ENCODE assay signal across 13 cellular contexts in genomic region chr7:7799138-7799537, GRCh38.
A peak's percentile ranks its signal among the peaks of the same experiment; 100 is the strongest.
DNase-seq lines count a peak whose midpoint lies in the region; ATAC-seq and TF ChIP-seq lines count a peak whose summit lies in the region.
"Had no signal": no experiment of that assay in that cellular context is flagged by ENCODE, and none has a peak within 500 bp of the region (broad histone marks: within the 10 kb centered on the region; RNA-seq: fewer than 3 reads in every experiment).

No MANE protein-coding gene starts in this region.

- peaks cover 23% of the 10 kb centered on the region for H3K9me3 ChIP-seq in PC-9 (ENCODE audit: insufficient read depth, low read depth)
- H3K9me3 ChIP-seq: gastroesophageal sphincter, vagina had no signal

- H3F3A ChIP-seq in PC-9 (ENCODE audit: insufficient read depth, low read depth) = peaks cover 41% of the 10 kb centered on the region

- H3K27ac Mint-ChIP-seq in activated T-cell treated with anti-CD3 and anti-CD28 coated beads, Interleukin-2, amount 50 U/mL, for 72 hours = no peak overlapping the region
- no peak overlapping the region for H3K27ac Mint-ChIP-seq in Calu3 (ENCODE audit: unreplicated experiment)

- no peaks in the 10 kb centered on the region for H3K27me3 Mint-ChIP-seq in activated T-cell treated with anti-CD3 and anti-CD28 coated beads, Interleukin-2, amount 50 U/mL, for 72 hours (ENCODE audit: low read depth)
- H3K27me3 Mint-ChIP-seq in Calu3 (ENCODE audit: unreplicated experiment) = no peaks in the 10 kb centered on the region

- CTCF ChIA-PET in PC-9 (lab: Charles Lee) (no interaction called here), Calu3 (lab: Charles Lee) (no interaction called here)

- BruUV-seq in PC-9 (replicated peaks; lab: Mats Ljungman, UMichigan) (no TSS peak), Calu3 (replicated peaks; lab: Mats Ljungman, UMichigan) (no TSS peak)

- no peaks in the 10 kb centered on the region for H3K9me2 ChIP-seq in PC-9 (ENCODE audit: insufficient read depth)

- H3K79me2 ChIP-seq in PC-9 (ENCODE audit: low read depth) = no peaks in the 10 kb centered on the region

- no peaks in the 10 kb centered on the region for H3K27me3 ChIP-seq in PC-9 (ENCODE audit: insufficient read depth, low read depth)
- H3K27me3 ChIP-seq: BLaER1, gastroesophageal sphincter, vagina had no signal

- H3K4me2 ChIP-seq in PC-9 = peak overlapping the region; percentile 15

- TF ChIP-seq CTCF in PC-9 (conservative IDR thresholded peaks at IDR 0.05) (no peak), fibroblast of villous mesenchyme (IDR thresholded peaks at IDR 0.05; ENCODE audit: insufficient read depth, low read depth, low read length) (no peak), Calu3 (IDR thresholded peaks at IDR 0.05; ENCODE audit: unreplicated experiment) (no peak)

- intact Hi-C loops in PC-9 (cut with micrococcal nuclease; ENCODE audit: unreplicated experiment) (loop anchor here (1.0 to 5.0 kb wide), 2 partner anchors 53 to 112 kb away; no protein-coding TSS in a partner anchor), Calu3 (cut with micrococcal nuclease; ENCODE audit: unreplicated experiment) (no loop called here)

- no peaks in the 10 kb centered on the region for H3K4me1 Mint-ChIP-seq in activated T-cell treated with anti-CD3 and anti-CD28 coated beads, Interleukin-2, amount 50 U/mL, for 72 hours (ENCODE audit: low read depth)
- H3K4me1 Mint-ChIP-seq in Calu3 (ENCODE audit: low read depth, unreplicated experiment) = peaks cover 44% of the 10 kb centered on the region

- no peak overlapping the region for H3K4me3 Mint-ChIP-seq in activated T-cell treated with anti-CD3 and anti-CD28 coated beads, Interleukin-2, amount 50 U/mL, for 72 hours
- no peak overlapping the region for H3K4me3 Mint-ChIP-seq in Calu3 (ENCODE audit: low read depth, unreplicated experiment)

- H3K4me1 ChIP-seq in PC-9 (replicated peaks; ENCODE audit: insufficient read depth) = peaks cover 44% of the 10 kb centered on the region
- H3K4me1 ChIP-seq: gastroesophageal sphincter, vagina had no signal

- H2AFZ ChIP-seq in PC-9 = no peak overlapping the region

- H3K36me3 ChIP-seq in PC-9 (ENCODE audit: low read depth) = 0 out of 2 replicates have a peak, but pooled peaks cover 6% of the 10 kb centered on the region
- H3K36me3 ChIP-seq: vagina had no signal

- peaks cover 0 to 8% of the 10 kb centered on the region in 2 donors for H3K9me3 Mint-ChIP-seq in activated T-cell treated with anti-CD3 and anti-CD28 coated beads, Interleukin-2, amount 50 U/mL, for 72 hours
- peaks cover 5% of the 10 kb centered on the region for H3K9me3 Mint-ChIP-seq in Calu3 (ENCODE audit: low read depth, unreplicated experiment)

- H3K27ac ChIP-seq in PC-9 = peak overlapping the region; percentile 5; the same call in 1 of the 2 replicates
- H3K27ac ChIP-seq: BLaER1, gastroesophageal sphincter, vagina had no signal

- ATAC-seq in activated T-cell treated with anti-CD3 and anti-CD28 coated beads, Interleukin-2, amount 50 U/mL, for 72 hours (replicated peaks in 1 of 2) = no peak
- ATAC-seq in GM21423 (IDR thresholded peaks at IDR 0.05; ENCODE audit: unreplicated experiment) = no peak
- ATAC-seq: activated naive CD4-positive, alpha-beta T cell treated with anti-CD3 and anti-CD28 coated beads, Interleukin-2, amount 50 U/mL, for 72 hours; gastroesophageal sphincter had no signal

- POLR2A ChIA-PET in PC-9 (lab: Charles Lee; ENCODE audit: unreplicated experiment) = no interaction called here

- no peaks in the 10 kb centered on the region for H4K20me1 ChIP-seq in PC-9 (ENCODE audit: insufficient read depth)
- H4K20me1 ChIP-seq: BLaER1 had no signal

- DNase-seq in A172 (ENCODE audit: low spot score) (peak; percentile 47), ELF-1 (ENCODE audit: low read depth, low spot score) (peak; percentile 12), PC-9 (peak; percentile 25 to 82), fibroblast of villous mesenchyme (ENCODE audit: low read depth) (peak; percentile 85), Calu3 (no peak), 8988T (no peak)
- no peak for DNase-seq in activated T-cell treated with anti-CD3 and anti-CD28 coated beads, Interleukin-2, amount 50 U/mL, for 72 hours
- DNase-seq: RPMI8226 had no signal

- H3K36me3 Mint-ChIP-seq in activated T-cell treated with anti-CD3 and anti-CD28 coated beads, Interleukin-2, amount 50 U/mL, for 72 hours (ENCODE audit: insufficient read depth in 2 of 2) = peaks cover 6 to 9% of the 10 kb centered on the region in 2 donors
- H3K36me3 Mint-ChIP-seq in Calu3 (ENCODE audit: insufficient read depth, unreplicated experiment) = peaks cover 5% of the 10 kb centered on the region

- H3K4me3 ChIP-seq in PC-9 = no peak overlapping the region
- no peak overlapping the region for H3K4me3 ChIP-seq in fibroblast of villous mesenchyme (ENCODE audit: low read depth, low read length)
- H3K4me3 ChIP-seq: BLaER1, gastroesophageal sphincter, vagina had no signal

Comparison
In these comparisons a context has a peak if more than half of its experiments do, and no peak if none do; other contexts are left out.
1. DNase-seq: peak in A172 (single experiment), ELF-1 (single experiment), PC-9 (2 of 2) and fibroblast of villous mesenchyme (single experiment); none in activated T-cell treated with anti-CD3 and anti-CD28 coated beads, Interleukin-2, amount 50 U/mL, for 72 hours (0 of 2), Calu3 (single experiment) and 8988T (single experiment).